In genomic region chr7:2560175-2560695, GRCh38 we compare ENCODE assay signal across 10 cellular contexts. TPM values are rescaled to one million over a fixed set of nuclear protein-coding genes. Genes with fewer than 3 reads are reported as not detected.
A peak's percentile ranks its signal among the peaks of the same experiment; 100 is the strongest.
DNase-seq lines count a peak whose midpoint lies in the region; ATAC-seq, FAIRE-seq and TF ChIP-seq lines count a peak whose summit lies in the region.
"Had no signal": no experiment of that assay in that cellular context is flagged by ENCODE, and none has a peak within 500 bp of the region (broad histone marks: within the 10 kb centered on the region; RNA-seq: fewer than 3 reads in every experiment).

No MANE protein-coding gene starts in this region.

- peak overlapping the region in 1 of 2 donors; percentile 65 for H3K9ac ChIP-seq in kidney (ENCODE audit: low read length in 2 of 2)

- intact Hi-C loops in heart right ventricle (cut with DNase I) (loop anchor here in 2 of 10 donors (10.0 kb wide), 2 partner anchors 85 to 105 kb away; partner anchors contain the start of gene GRIFIN (in 1 of the 2)), right cardiac atrium (cut with DNase I) (no loop called here), kidney (cut with DNase I) (no loop called here)

- WGBS in heart right ventricle, 2 donors, result 89 to 91% methylated on average over 9 of the region's 9 CpGs
- 77% methylated on average over 9 of the region's 9 CpGs for WGBS in right cardiac atrium

- H3K27ac ChIP-seq in heart right ventricle (no peak overlapping the region), right cardiac atrium (ENCODE audit: low read length) (no peak overlapping the region), kidney (ENCODE audit: low read depth in 2 of 2, low read length in 2 of 2) (no peak overlapping the region)

- peak overlapping the region in 6 of 10 donors; percentile 81 to 95 (median 90) for H3K4me3 ChIP-seq in heart right ventricle
- no peak overlapping the region for H3K4me3 ChIP-seq in right cardiac atrium (ENCODE audit: low read length)
- H3K4me3 ChIP-seq in WI38 (ENCODE audit: low read depth, low read length), result peak overlapping the region; percentile 80; the same call in 1 of the 2 replicates
- peak overlapping the region; percentile 45 to 79 for H3K4me3 ChIP-seq in kidney (ENCODE audit: low read length in 2 of 2)

- no peaks in the 10 kb centered on the region for H3K27me3 ChIP-seq in heart right ventricle
- H3K27me3 ChIP-seq in right cardiac atrium (ENCODE audit: control insufficient read depth, insufficient read depth), result no peaks in the 10 kb centered on the region
- H3K27me3 ChIP-seq: left lung had no signal

- no peaks in the 10 kb centered on the region for H3K9me3 ChIP-seq in heart right ventricle
- no peaks in the 10 kb centered on the region for H3K9me3 ChIP-seq in right cardiac atrium (ENCODE audit: control insufficient read depth, low read length)
- H3K9me3 ChIP-seq in kidney (ENCODE audit: control insufficient read depth in 1 of 2, low read length in 2 of 2), result no peaks in the 10 kb centered on the region
- H3K9me3 ChIP-seq: left lung had no signal

- no peak for TF ChIP-seq CTCF in heart right ventricle (IDR thresholded peaks at IDR 0.05)
- no peak for TF ChIP-seq CTCF in WI38 (IDR thresholded peaks at IDR 0.05; ENCODE audit: low read depth, low read length)
- TF ChIP-seq CTCF in kidney (IDR thresholded peaks at IDR 0.05; ENCODE audit: borderline replicate concordance, extremely low read depth, insufficient read depth), result no peak

- H3K36me3 ChIP-seq in heart right ventricle (peaks cover 0 to 3% (median 0%) of the 10 kb centered on the region in 9 donors), kidney (ENCODE audit: control insufficient read depth in 1 of 2, insufficient read depth in 2 of 2, low read length in 2 of 2) (no peaks in the 10 kb centered on the region)
- H3K36me3 ChIP-seq: left lung had no signal

- FAIRE-seq in kidney (lab: Jason Lieb, UNC), result no peak
- no peak for FAIRE-seq in urothelium cell line (lab: Jason Lieb, UNC)

- ATAC-seq in heart right ventricle, result no peak
- ATAC-seq in right cardiac atrium, result no peak
- no peak for ATAC-seq in GM18873 (IDR thresholded peaks at IDR 0.05; ENCODE audit: low FRiP score, unreplicated experiment)
- ATAC-seq: left lung; stimulated activated naive B cell treated with anti-CD40 and anti-IgM and Interleukin-4, amounts not matched to agents 10 μg/mL and 1 μg/mL and 100 μg/mL, for 72 hours had no signal

- DNase-seq in heart right ventricle (no peak), right cardiac atrium (no peak), kidney (no peak), urothelium cell line (ENCODE audit: low spot score) (peak; percentile 45), amniotic stem cell (lab: John Stamatoyannopoulos, UW) (no peak), SKM-1 (lab: John Stamatoyannopoulos, UW; ENCODE audit: unreplicated experiment) (no peak)
- DNase-seq: stimulated activated naive B cell treated with anti-CD40 and anti-IgM and Interleukin-4, amounts not matched to agents 10 μg/mL and 1 μg/mL and 100 μg/mL, for 72 hours had no signal

- peaks cover 0 to 35% (median 21%) of the 10 kb centered on the region in 9 donors for H3K4me1 ChIP-seq in heart right ventricle
- no peaks in the 10 kb centered on the region for H3K4me1 ChIP-seq in right cardiac atrium (ENCODE audit: control insufficient read depth, insufficient read depth, low read length)
- peaks cover 0 to 6% of the 10 kb centered on the region in 2 donors for H3K4me1 ChIP-seq in kidney (ENCODE audit: control insufficient read depth in 1 of 2, insufficient read depth in 1 of 2, low read depth in 1 of 2, low read length in 2 of 2)

RNA-seq across cellular contexts. Expression of gene IQCE, which starts 1.5 kb away (rescaled TPM):
- 10 to 100 TPM in 4 of 10 donors, 1 to 10 TPM in 6; 7.8 to 13.8 (median 9.4) TPM for total RNA-seq in heart right ventricle
- 1 to 10 TPM; 4.2 to 5.0 TPM for polyA plus RNA-seq in heart right ventricle
- 10 to 100 TPM; 10.6 to 16.0 (median 15.2) TPM for total RNA-seq in right cardiac atrium
- polyA plus RNA-seq in right cardiac atrium, result 7.9 TPM
- total RNA-seq in kidney, result 27.8 TPM
- 6.1 TPM for polyA plus RNA-seq in kidney (ENCODE audit: insufficient read depth, low read depth, low replicate concordance)

RNA-seq across cellular contexts. Expression of gene BRAT1, which starts 4.9 kb away (rescaled TPM):
- 10 to 100 TPM; 10.6 to 18.2 (median 12.8) TPM for total RNA-seq in heart right ventricle
- 10 to 100 TPM; 16.8 to 22.8 TPM for polyA plus RNA-seq in heart right ventricle
- 10 to 100 TPM; 15.4 to 19.0 (median 16.1) TPM for total RNA-seq in right cardiac atrium
- polyA plus RNA-seq in right cardiac atrium, result 16.9 TPM
- 23.7 TPM for total RNA-seq in kidney
- 18.7 TPM for polyA plus RNA-seq in kidney (ENCODE audit: insufficient read depth, low read depth, low replicate concordance)

RNA-seq across cellular contexts. Expression of gene LFNG, which starts 40.7 kb away (rescaled TPM):
- 10 to 100 TPM in 4 of 10 donors, 1 to 10 TPM in 6; 2.4 to 11.8 (median 9.0) TPM for total RNA-seq in heart right ventricle
- polyA plus RNA-seq in heart right ventricle, result 10 to 100 TPM in 1 of 2 donors, 1 to 10 TPM in 1; 7.2 to 10.8 TPM
- 1 to 10 TPM; 3.6 to 6.6 (median 4.8) TPM for total RNA-seq in right cardiac atrium
- polyA plus RNA-seq in right cardiac atrium, result 6.0 TPM
- total RNA-seq in kidney, result 18.4 TPM
- 5.0 TPM for polyA plus RNA-seq in kidney (ENCODE audit: insufficient read depth, low read depth, low replicate concordance)
